Comparison of ENCODE assay signal across 9 cellular contexts in the genomic region with DNA sequence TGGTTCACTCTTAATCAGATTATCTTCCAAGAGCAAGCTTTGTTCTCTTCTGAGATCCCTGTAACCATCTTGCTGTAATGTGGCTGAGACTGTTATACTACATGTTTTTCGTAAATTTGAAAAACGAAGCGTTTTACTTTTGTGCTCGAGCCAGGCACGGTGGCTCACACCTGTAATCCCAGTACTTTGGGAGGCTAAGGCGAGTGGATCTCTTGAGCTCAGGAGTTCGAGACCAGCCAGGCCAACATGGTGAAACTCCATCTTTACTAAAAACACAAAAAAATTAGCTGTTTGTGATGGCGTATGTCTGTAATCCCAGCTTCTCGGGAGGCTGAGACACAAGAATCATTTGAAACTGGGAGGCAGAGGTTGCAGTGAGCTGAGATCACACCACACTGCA. TPM values are rescaled to one million over a fixed set of nuclear protein-coding genes. Genes with fewer than 3 reads are reported as not detected.
DNase-seq lines count a peak whose midpoint lies in the region; ATAC-seq and TF ChIP-seq lines count a peak whose summit lies in the region.
"Had no signal": no experiment of that assay in that cellular context is flagged by ENCODE, and none has a peak within 500 bp of the region (broad histone marks: within the 10 kb centered on the region; RNA-seq: fewer than 3 reads in every experiment).

No MANE protein-coding gene starts in this region.

- no peak overlapping the region for H4K91ac ChIP-seq in H9 (ENCODE audit: insufficient read length, low read depth, low read length)

- H3K36me3 Mint-ChIP-seq in H9 (ENCODE audit: insufficient read depth in 1 of 3, low read depth in 3 of 3) = no peaks in the 10 kb centered on the region

- H3K14ac ChIP-seq in H9 (ENCODE audit: insufficient read depth, low read length) = no peak overlapping the region

- H3K4me1 ChIP-seq in DND-41 (ENCODE audit: insufficient read depth, low read length) = peaks cover 12% of the 10 kb centered on the region
- peaks cover 65 to 75% (median 75%) of the 10 kb centered on the region in 3 donors for H3K4me1 ChIP-seq in skeletal muscle tissue (ENCODE audit: control insufficient read depth in 3 of 3, insufficient read depth in 3 of 3, low read length in 3 of 3)
- H3K4me1 ChIP-seq in H9 (ENCODE audit: insufficient read depth, low read length) = peaks cover 5% of the 10 kb centered on the region; the same call in 1 of the 2 replicates

- no peak overlapping the region; a peak in 1 of 7 replicates for H3K27ac Mint-ChIP-seq in H9

- no peak overlapping the region for H3K4ac ChIP-seq in H9 (ENCODE audit: low read depth, low read length)

- H2BK15ac ChIP-seq in H9 (ENCODE audit: low read depth, low read length) = no peak overlapping the region

- no peaks in the 10 kb centered on the region; the same call in 1 of the 2 replicates for H3K27me3 Mint-ChIP-seq in H9 (ENCODE audit: low read depth)

- peak overlapping the region; percentile 54; the same call in 1 of the 2 replicates for H3K4me2 ChIP-seq in DND-41 (ENCODE audit: insufficient read depth, low read length)
- no peak overlapping the region for H3K4me2 ChIP-seq in H9 (ENCODE audit: insufficient read depth, insufficient read length, low read length)

- H3T11ph ChIP-seq in H9 (ENCODE audit: low read length) = no peak overlapping the region

- H3K9ac ChIP-seq in DND-41 (ENCODE audit: low read depth, low read length) (no peak overlapping the region), skeletal muscle tissue (ENCODE audit: low read depth in 1 of 3, low read length in 3 of 3) (peak overlapping the region; percentile 63 to 80 (median 66)), H9 (ENCODE audit: extremely low read depth, insufficient read length, low read length) (no peak overlapping the region)

- H3K27ac ChIP-seq in DND-41 (ENCODE audit: low read length) (no peak overlapping the region), VCaP (peak overlapping the region; percentile 74), skeletal muscle tissue (ENCODE audit: low read depth, low read length) (peak overlapping the region; percentile 84), H9 (ENCODE audit: insufficient read length, low read depth, low read length) (no peak overlapping the region)

- H2BK120ac ChIP-seq in H9 (ENCODE audit: low read depth, low read length, poor library complexity, severe bottlenecking) = no peak overlapping the region

- H2AFZ ChIP-seq in DND-41 (ENCODE audit: low read depth, low read length) = no peak overlapping the region
- no peak overlapping the region for H2AFZ ChIP-seq in H9 (ENCODE audit: low read length)

- H2AK5ac ChIP-seq in H9 (ENCODE audit: insufficient read length, low read length) = no peak overlapping the region

- peaks cover 8% of the 10 kb centered on the region for H3K27me3 ChIP-seq in DND-41 (ENCODE audit: insufficient read depth, low read length, poor library complexity)
- H3K27me3 ChIP-seq in skeletal muscle tissue (ENCODE audit: control insufficient read depth in 3 of 3, insufficient read depth in 3 of 3, low read length in 3 of 3) = no peaks in the 10 kb centered on the region
- no peaks in the 10 kb centered on the region for H3K27me3 ChIP-seq in H9 (ENCODE audit: insufficient read depth, low read length)

- H3K23me2 ChIP-seq in H9 (ENCODE audit: insufficient read length, low read depth, low read length, poor library complexity, severe bottlenecking) = no peaks in the 10 kb centered on the region

- no peak for ATAC-seq in DND-41 (ENCODE audit: insufficient read depth, low read depth)
- no peak for ATAC-seq in HG03521 (IDR thresholded peaks at IDR 0.05; ENCODE audit: unreplicated experiment)

- H3K79me1 ChIP-seq in H9 (ENCODE audit: insufficient read depth, low read depth, low read length, poor library complexity, severe bottlenecking) = no peaks in the 10 kb centered on the region

- no CpG with 5 or more reads among the region's 9 CpGs for WGBS in H9 (ENCODE audit: extremely low coverage, insufficient read length, low lambda C conversion rate)

- no peak overlapping the region for H4K8ac ChIP-seq in H9 (replicated peaks; ENCODE audit: insufficient read length, low read depth, low read length)

- no peaks in the 10 kb centered on the region for H3K9me3 Mint-ChIP-seq in H9

- H2BK20ac ChIP-seq in H9 (ENCODE audit: low read depth, low read length, poor library complexity, severe bottlenecking) = no peak overlapping the region

- H4K20me1 ChIP-seq in DND-41 (ENCODE audit: insufficient read depth, low read length) = peaks cover 2% of the 10 kb centered on the region; the same call in 1 of the 2 replicates
- H4K20me1 ChIP-seq in H9 (ENCODE audit: control insufficient read depth, insufficient read depth, insufficient read length) = peaks cover 2% of the 10 kb centered on the region

- H3K56ac ChIP-seq in H9 (ENCODE audit: insufficient read length, low read depth, low read length) = no peak overlapping the region

- no peak for DNase-seq in DND-41
- no peak for DNase-seq in foreskin fibroblast
- no peak for DNase-seq in H9
- DNase-seq in NCI-H2171 (lab: John Stamatoyannopoulos, UW) = no peak
- no peak for DNase-seq in Kasumi-1 (lab: John Stamatoyannopoulos, UW)
- DNase-seq: NCI-H1092 had no signal

- H3K4me3 ChIP-seq in DND-41 (ENCODE audit: low read depth in 1 of 2, low read length in 2 of 2) (0 out of 4 replicates have a peak overlapping the region, but pooled peaks of 1 of the 2 experiments have one; percentile 37), foreskin fibroblast (ENCODE audit: low read depth in 1 of 2, low read length in 2 of 2) (peak overlapping the region; percentile 33 to 60), skeletal muscle tissue (ENCODE audit: low read length in 3 of 3) (peak overlapping the region; percentile 65 to 79 (median 71))

- no peak overlapping the region for H2BK12ac ChIP-seq in H9 (ENCODE audit: insufficient read length, low read depth, low read length)

- no peaks in the 10 kb centered on the region for H3K79me2 ChIP-seq in DND-41 (ENCODE audit: insufficient read depth, low read length)
- no peaks in the 10 kb centered on the region for H3K79me2 ChIP-seq in H9 (ENCODE audit: insufficient read depth, low read length)

- no peak overlapping the region for H4K5ac ChIP-seq in H9 (ENCODE audit: insufficient read length, low read depth, low read length)

- no peak overlapping the region for H2BK5ac ChIP-seq in H9 (ENCODE audit: insufficient read length, low read length)

- H3K36me3 ChIP-seq in DND-41 (ENCODE audit: insufficient read depth, low read length) (no peaks in the 10 kb centered on the region), skeletal muscle tissue (ENCODE audit: control insufficient read depth in 3 of 3, insufficient read depth in 3 of 3, low read length in 3 of 3) (no peaks in the 10 kb centered on the region)

- no peak overlapping the region for H3K23ac ChIP-seq in H9 (ENCODE audit: insufficient read length, low read depth, low read length)

- no peak overlapping the region for H3K18ac ChIP-seq in H9 (ENCODE audit: insufficient read length, low read depth, low read length)

- TF ChIP-seq CTCF in DND-41 (IDR thresholded peaks at IDR 0.05; ENCODE audit: borderline replicate concordance, extremely low read depth, low read length, poor library complexity, severe bottlenecking) (no peak), VCaP (conservative IDR thresholded peaks at IDR 0.05) (no peak), foreskin fibroblast (IDR thresholded peaks at IDR 0.05; ENCODE audit: low read depth, low read length) (no peak), H9 (conservative IDR thresholded peaks at IDR 0.05) (no peak)

- no peak overlapping the region for H3K4me3 Mint-ChIP-seq in H9

- H3K4me1 Mint-ChIP-seq in H9 = peaks cover 38 to 42% of the 10 kb centered on the region in 2 experiments

- H3K9me3 ChIP-seq in DND-41 (ENCODE audit: insufficient read depth, low read length, severe bottlenecking) (no peaks in the 10 kb centered on the region), skeletal muscle tissue (ENCODE audit: control insufficient read depth in 3 of 3, low read length in 3 of 3) (no peaks in the 10 kb centered on the region), H9 (ENCODE audit: control insufficient read depth, low read depth, low read length) (no peaks in the 10 kb centered on the region)

RNA-seq across cellular contexts. Expression of a gene that starts 7.8 kb away (rescaled TPM):
- total RNA-seq in skeletal muscle tissue = 10.4 TPM
- 6.5 and 7.3 TPM in 2 replicates for total RNA-seq in H9 (2021)

RNA-seq across cellular contexts. Expression of a gene that starts 40.7 kb away (rescaled TPM):
- total RNA-seq in skeletal muscle tissue (30.3 TPM), H9 (2021) (57.7 and 58.1 TPM in 2 replicates)

RNA-seq across cellular contexts. Expression of a gene that starts 59.7 kb away (rescaled TPM):
- total RNA-seq in skeletal muscle tissue (224 TPM), H9 (2021) (462 and 470 TPM in 2 replicates)

Comparison
In these comparisons a context has a peak if more than half of its experiments do, and no peak if none do; other contexts are left out.
1. H3K27ac ChIP-seq: peak in VCaP (single experiment) and skeletal muscle tissue (single experiment); none in DND-41 (single experiment) and H9 (single experiment).
2. H3K9ac ChIP-seq: peak in skeletal muscle tissue (3 of 3); none in DND-41 (single experiment) and H9 (single experiment).